12 cellular contexts compared by ENCODE assay signal in genomic region chr18:22166070-22166972, GRCh38. TPM values are rescaled to one million over a fixed set of nuclear protein-coding genes. Genes with fewer than 3 reads are reported as not detected.
DNase-seq lines count a peak whose midpoint lies in the region; ATAC-seq and TF ChIP-seq lines count a peak whose summit lies in the region.
"Had no signal": no experiment of that assay in that cellular context is flagged by ENCODE, and none has a peak within 500 bp of the region (broad histone marks: within the 10 kb centered on the region; RNA-seq: fewer than 3 reads in every experiment).

No MANE protein-coding gene starts in this region.

- H3K9me3 ChIP-seq in mucosa of rectum (ENCODE audit: control insufficient read depth in 2 of 2, low read length in 2 of 2) (no peaks in the 10 kb centered on the region), upper lobe of right lung (no peaks in the 10 kb centered on the region)
- H3K9me3 ChIP-seq: neutrophil had no signal

- intact Hi-C loops in activated CD8-positive, alpha-beta T cell treated with anti-CD3 and anti-CD28 coated beads for 36 hours (cut with micrococcal nuclease), result loop anchor here (5.0 kb wide), 1 partner anchor 396 kb away; no protein-coding TSS in a partner anchor
- intact Hi-C loops in upper lobe of right lung (cut with DNase I), result no loop called here

- H3K4me3 Mint-ChIP-seq in activated CD8-positive, alpha-beta T cell treated with anti-CD3 and anti-CD28 coated beads, Interleukin-2, amount 10 ng/mL, durations not matched to agents 7 days and 5 days, result peak overlapping the region; percentile 18
- no peak overlapping the region for H3K4me3 Mint-ChIP-seq in activated CD8-positive, alpha-beta T cell treated with anti-CD3 and anti-CD28 coated beads for 36 hours
- H3K4me3 Mint-ChIP-seq in glutamatergic neuron (ENCODE audit: unreplicated experiment), result peak overlapping the region; percentile 47
- H3K4me3 Mint-ChIP-seq: B cell had no signal

- H3K4me3 ChIP-seq in mucosa of rectum (ENCODE audit: low read length in 2 of 2) (peak overlapping the region; percentile 83 to 86), upper lobe of right lung (peak overlapping the region; percentile 86)
- H3K4me3 ChIP-seq: GM12878 had no signal

- no peak for TF ChIP-seq CTCF in activated CD8-positive, alpha-beta T cell treated with anti-CD3 and anti-CD28 coated beads for 36 hours (IDR thresholded peaks at IDR 0.05)
- TF ChIP-seq CTCF in glutamatergic neuron (IDR thresholded peaks at IDR 0.05; ENCODE audit: partially characterized antibody, unreplicated experiment) (no peak), upper lobe of right lung (IDR thresholded peaks at IDR 0.05) (no peak)

- H3K4me1 Mint-ChIP-seq in activated CD8-positive, alpha-beta T cell treated with anti-CD3 and anti-CD28 coated beads, Interleukin-2, amount 10 ng/mL, durations not matched to agents 7 days and 5 days (ENCODE audit: low read depth), result peaks cover 32% of the 10 kb centered on the region
- peaks cover 23% of the 10 kb centered on the region for H3K4me1 Mint-ChIP-seq in activated CD8-positive, alpha-beta T cell treated with anti-CD3 and anti-CD28 coated beads for 36 hours (ENCODE audit: low read depth)
- H3K4me1 Mint-ChIP-seq in glutamatergic neuron (ENCODE audit: low read depth, unreplicated experiment), result peaks cover 7% of the 10 kb centered on the region

- no peaks in the 10 kb centered on the region for H3K9me3 Mint-ChIP-seq in activated CD8-positive, alpha-beta T cell treated with anti-CD3 and anti-CD28 coated beads, Interleukin-2, amount 10 ng/mL, durations not matched to agents 7 days and 5 days (ENCODE audit: insufficient read depth)
- H3K9me3 Mint-ChIP-seq in activated CD8-positive, alpha-beta T cell treated with anti-CD3 and anti-CD28 coated beads for 36 hours, result no peaks in the 10 kb centered on the region
- peaks cover 16% of the 10 kb centered on the region for H3K9me3 Mint-ChIP-seq in glutamatergic neuron (ENCODE audit: unreplicated experiment)

- H3K9ac ChIP-seq in mucosa of rectum (ENCODE audit: low read depth in 1 of 2, low read length in 2 of 2), result peak overlapping the region; percentile 74 to 84

- H3K36me3 Mint-ChIP-seq in activated CD8-positive, alpha-beta T cell treated with anti-CD3 and anti-CD28 coated beads, Interleukin-2, amount 10 ng/mL, durations not matched to agents 7 days and 5 days (ENCODE audit: low read depth), result peaks cover 8% of the 10 kb centered on the region
- no peaks in the 10 kb centered on the region for H3K36me3 Mint-ChIP-seq in activated CD8-positive, alpha-beta T cell treated with anti-CD3 and anti-CD28 coated beads for 36 hours (ENCODE audit: low read depth)
- no peaks in the 10 kb centered on the region for H3K36me3 Mint-ChIP-seq in glutamatergic neuron (ENCODE audit: unreplicated experiment)

- no peak for ATAC-seq in activated CD8-positive, alpha-beta T cell treated with anti-CD3 and anti-CD28 coated beads, Interleukin-2, amount 10 ng/mL, durations not matched to agents 7 days and 5 days
- ATAC-seq in activated CD8-positive, alpha-beta T cell treated with anti-CD3 and anti-CD28 coated beads for 36 hours, result no peak
- ATAC-seq in upper lobe of right lung, result peak; percentile 3
- ATAC-seq: activated CD4-positive, CD25-positive, alpha-beta regulatory T cell treated with anti-CD3 and anti-CD28 coated beads, Interleukin-2, amount 50 U/mL, for 24 hours; GM12878 had no signal

- DNase-seq in activated CD8-positive, alpha-beta T cell treated with anti-CD3 and anti-CD28 coated beads, Interleukin-2, amount 10 ng/mL, durations not matched to agents 7 days and 5 days, result no peak
- no peak for DNase-seq in activated CD8-positive, alpha-beta T cell treated with anti-CD3 and anti-CD28 coated beads for 36 hours
- DNase-seq in glutamatergic neuron (peak; percentile 41), upper lobe of right lung (peak; percentile 85), T1000 (lab: John Stamatoyannopoulos, UW) (no peak), HUDEP-2 (lab: John Stamatoyannopoulos, UW; ENCODE audit: unreplicated experiment in 76 of 76) (no peak)
- no peak for DNase-seq in stimulated activated CD4-positive, alpha-beta T cell treated with anti-CD3 and anti-CD28 coated beads, Interleukin-1b, Interleukin-23, amount 100 ng/mL, for 48 hours

- peak overlapping the region; percentile 85 to 96 for H3K27ac ChIP-seq in mucosa of rectum (ENCODE audit: low read depth in 2 of 2, low read length in 2 of 2)
- peak overlapping the region; percentile 98 for H3K27ac ChIP-seq in upper lobe of right lung
- H3K27ac ChIP-seq: neutrophil had no signal

- CTCF ChIA-PET in activated CD8-positive, alpha-beta T cell treated with anti-CD3 and anti-CD28 coated beads, Interleukin-2, amount 10 ng/mL, durations not matched to agents 7 days and 5 days (lab: Charles Lee), result no interaction called here
- CTCF ChIA-PET in activated CD8-positive, alpha-beta T cell treated with anti-CD3 and anti-CD28 coated beads for 36 hours (lab: Charles Lee), result no interaction called here

- peaks cover 79% of the 10 kb centered on the region for H3K27me3 Mint-ChIP-seq in activated CD8-positive, alpha-beta T cell treated with anti-CD3 and anti-CD28 coated beads, Interleukin-2, amount 10 ng/mL, durations not matched to agents 7 days and 5 days (ENCODE audit: low read depth)
- H3K27me3 Mint-ChIP-seq in activated CD8-positive, alpha-beta T cell treated with anti-CD3 and anti-CD28 coated beads for 36 hours, result peaks cover 67% of the 10 kb centered on the region
- peaks cover 28% of the 10 kb centered on the region for H3K27me3 Mint-ChIP-seq in glutamatergic neuron (ENCODE audit: unreplicated experiment)

- H3K4me1 ChIP-seq in mucosa of rectum (ENCODE audit: control insufficient read depth in 2 of 2, insufficient read depth in 2 of 2, low read length in 2 of 2) (peaks cover 6 to 7% of the 10 kb centered on the region in 2 donors), upper lobe of right lung (no peaks in the 10 kb centered on the region)

- H3K27ac Mint-ChIP-seq in activated CD8-positive, alpha-beta T cell treated with anti-CD3 and anti-CD28 coated beads, Interleukin-2, amount 10 ng/mL, durations not matched to agents 7 days and 5 days, result peak overlapping the region; percentile 46
- H3K27ac Mint-ChIP-seq in activated CD8-positive, alpha-beta T cell treated with anti-CD3 and anti-CD28 coated beads for 36 hours, result no peak overlapping the region
- H3K27ac Mint-ChIP-seq in glutamatergic neuron (ENCODE audit: unreplicated experiment), result no peak overlapping the region
- H3K27ac Mint-ChIP-seq: B cell had no signal

- H3K36me3 ChIP-seq in mucosa of rectum (ENCODE audit: control insufficient read depth in 2 of 2, insufficient read depth in 2 of 2, low read length in 2 of 2), result peaks cover 0 to 2% of the 10 kb centered on the region in 2 donors
- H3K36me3 ChIP-seq in upper lobe of right lung, result no peaks in the 10 kb centered on the region
- H3K36me3 ChIP-seq: neutrophil had no signal

- POLR2A ChIA-PET in activated CD8-positive, alpha-beta T cell treated with anti-CD3 and anti-CD28 coated beads, Interleukin-2, amount 10 ng/mL, durations not matched to agents 7 days and 5 days (lab: Charles Lee), result no interaction called here
- POLR2A ChIA-PET in activated CD8-positive, alpha-beta T cell treated with anti-CD3 and anti-CD28 coated beads for 36 hours (lab: Charles Lee), result no interaction called here

- H3K27me3 ChIP-seq in mucosa of rectum (ENCODE audit: control insufficient read depth in 2 of 2, insufficient read depth in 2 of 2, low read length in 2 of 2) (peaks cover 15 to 24% of the 10 kb centered on the region in 2 donors), upper lobe of right lung (peaks cover 39% of the 10 kb centered on the region)

RNA-seq across cellular contexts. Expression of gene GATA6, which starts 3.1 kb away (rescaled TPM):
- not detected for total RNA-seq in activated CD8-positive, alpha-beta T cell treated with anti-CD3 and anti-CD28 coated beads, Interleukin-2, amount 10 ng/mL, durations not matched to agents 7 days and 5 days
- not detected for total RNA-seq in activated CD8-positive, alpha-beta T cell treated with anti-CD3 and anti-CD28 coated beads for 36 hours
- total RNA-seq in glutamatergic neuron (ENCODE audit: unreplicated experiment) (0.42 TPM), upper lobe of right lung (32.2 TPM)
- total RNA-seq: B cell had no signal

Comparison
In these comparisons a context has a peak if more than half of its experiments do, and no peak if none do; other contexts are left out.
1. DNase-seq: peak in glutamatergic neuron (single experiment) and upper lobe of right lung (single experiment); none in activated CD8-positive, alpha-beta T cell treated with anti-CD3 and anti-CD28 coated beads, Interleukin-2, amount 10 ng/mL, durations not matched to agents 7 days and 5 days (single experiment), activated CD8-positive, alpha-beta T cell treated with anti-CD3 and anti-CD28 coated beads for 36 hours (single experiment), T1000 (single experiment), stimulated activated CD4-positive, alpha-beta T cell treated with anti-CD3 and anti-CD28 coated beads, Interleukin-1b, Interleukin-23, amount 100 ng/mL, for 48 hours (single experiment) and HUDEP-2 (0 of 76).
2. RNA of gene GATA6, which starts 3.1 kb away (total RNA-seq): 32.2 TPM in upper lobe of right lung (single experiment); 0.42 TPM in glutamatergic neuron (single experiment), not detected in activated CD8-positive, alpha-beta T cell treated with anti-CD3 and anti-CD28 coated beads for 36 hours and not detected in activated CD8-positive, alpha-beta T cell treated with anti-CD3 and anti-CD28 coated beads, Interleukin-2, amount 10 ng/mL, durations not matched to agents 7 days and 5 days; every median in the first group is over 10 times any median in the second.